In the genomic region with DNA sequence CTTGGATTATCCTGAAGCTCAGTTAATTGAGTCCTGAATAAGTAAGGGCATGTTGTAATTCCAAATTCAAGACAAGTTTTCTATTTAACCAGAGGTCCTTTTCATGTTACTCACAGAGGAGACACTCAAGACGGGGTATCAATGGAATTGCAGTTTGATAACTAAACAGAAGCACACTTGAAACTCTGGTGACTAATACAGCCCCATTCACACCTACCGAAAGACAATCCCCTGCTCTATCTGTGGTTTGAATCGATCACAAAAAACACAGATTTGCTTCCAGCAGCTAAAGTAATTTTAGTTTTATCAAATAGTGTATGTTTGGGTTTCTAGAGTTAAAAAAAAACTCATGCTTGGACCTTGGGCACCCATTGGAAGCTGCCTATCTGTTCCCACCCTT, we compare ENCODE assay signal across 16 cellular contexts.
DNase-seq lines count a peak whose midpoint lies in the region; ATAC-seq and TF ChIP-seq lines count a peak whose summit lies in the region.
"Had no signal": no experiment of that assay in that cellular context is flagged by ENCODE, and none has a peak within 500 bp of the region (broad histone marks: within the 10 kb centered on the region; RNA-seq: fewer than 3 reads in every experiment).

No MANE protein-coding gene starts in this region.

- H3K27me3 ChIP-seq in H7 (ENCODE audit: control insufficient read depth, insufficient read depth, low read length) (no peaks in the 10 kb centered on the region), suprapubic skin (no peaks in the 10 kb centered on the region)
- H3K27me3 ChIP-seq: esophagus squamous epithelium, ovary had no signal

- ATAC-seq in GM18505 (IDR thresholded peaks at IDR 0.05; ENCODE audit: unreplicated experiment) (peak; percentile 58), GM19468 (IDR thresholded peaks at IDR 0.05; ENCODE audit: extremely low read depth, unreplicated experiment) (peak; percentile 60), HG03039 (IDR thresholded peaks at IDR 0.05; ENCODE audit: unreplicated experiment) (peak; percentile 65), HG03575 (IDR thresholded peaks at IDR 0.05; ENCODE audit: extremely low read depth, insufficient number of reproducible peaks, low FRiP score, unreplicated experiment) (peak; percentile 55)
- ATAC-seq: activated CD8-positive, alpha-beta T cell treated with anti-CD3 and anti-CD28 coated beads, Interleukin-2, amount 10 ng/mL, durations not matched to agents 7 days and 5 days had no signal

- no peak overlapping the region for H3K27ac ChIP-seq in suprapubic skin
- H3K27ac ChIP-seq: ovary had no signal

- H3K36me3 ChIP-seq in H7 (replicated peaks; ENCODE audit: control insufficient read depth, insufficient read depth, low read length): no peaks in the 10 kb centered on the region
- H3K36me3 ChIP-seq in suprapubic skin: no peaks in the 10 kb centered on the region
- H3K36me3 ChIP-seq: esophagus squamous epithelium, ovary had no signal

- no peak for DNase-seq in NCI-H2029 (lab: John Stamatoyannopoulos, UW)
- DNase-seq in activated T-cell treated with anti-CD3 and anti-CD28 coated beads for 4 hours: no peak
- DNase-seq in H7: no peak
- DNase-seq in suprapubic skin (ENCODE audit: low spot score in 2 of 2): no peak
- DNase-seq: activated CD8-positive, alpha-beta T cell treated with anti-CD3 and anti-CD28 coated beads, Interleukin-2, amount 10 ng/mL, durations not matched to agents 7 days and 5 days; activated naive CD4-positive, alpha-beta T cell treated with anti-CD3 and anti-CD28 coated beads, Interleukin-2, amount 50 U/mL, for 16 hours; AML-193; esophagus squamous epithelium; mesenchymal stem cell; NCI-H226; ovary; T1000 had no signal

- H3K4me1 ChIP-seq in suprapubic skin: no peaks in the 10 kb centered on the region

- WGBS in suprapubic skin: 94% methylated on average over 3 of the region's 3 CpGs

- no peaks in the 10 kb centered on the region for H3K9me3 ChIP-seq in suprapubic skin
- H3K9me3 ChIP-seq: esophagus squamous epithelium, ovary had no signal

- no peak for TF ChIP-seq CTCF in suprapubic skin (IDR thresholded peaks at IDR 0.05)

- TF ChIP-seq POLR2A in GM18505 (IDR thresholded peaks at IDR 0.05; ENCODE audit: borderline replicate concordance, extremely low read depth, insufficient read depth, insufficient read length): no peak
- no peak for TF ChIP-seq POLR2A in suprapubic skin (IDR thresholded peaks at IDR 0.05)

- no peak for TF ChIP-seq EP300 in suprapubic skin (IDR thresholded peaks at IDR 0.05)

- H3K4me3 ChIP-seq in H7 (ENCODE audit: insufficient read depth, low read depth, low read length): no peak overlapping the region
- H3K4me3 ChIP-seq in suprapubic skin: no peak overlapping the region
- H3K4me3 ChIP-seq: esophagus squamous epithelium, ovary had no signal
